ENCODE assay signal across 15 cellular contexts in the genomic region with DNA sequence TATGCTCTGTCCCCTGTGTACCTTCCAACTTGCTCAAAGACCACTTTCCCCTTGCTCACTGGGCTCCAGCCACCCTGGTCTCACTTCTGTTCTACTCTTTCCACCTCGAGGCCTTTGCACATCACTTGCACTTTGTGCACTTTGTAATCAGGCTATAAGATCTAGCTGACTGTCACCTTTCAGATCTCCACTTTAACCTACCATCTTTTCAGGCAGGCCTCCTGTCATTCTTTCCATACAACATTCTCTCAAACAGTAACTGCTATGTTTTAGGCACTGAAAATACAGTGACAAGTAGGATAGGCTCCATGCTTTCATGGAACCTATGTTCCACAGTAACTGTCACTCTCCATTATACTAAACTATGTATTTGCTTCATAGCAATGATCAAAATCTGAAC. TPM values are rescaled to one million over a fixed set of nuclear protein-coding genes. Genes with fewer than 3 reads are reported as not detected.
DNase-seq lines count a peak whose midpoint lies in the region; ATAC-seq lines count a peak whose summit lies in the region.
"Had no signal": no experiment of that assay in that cellular context is flagged by ENCODE, and none has a peak within 500 bp of the region (broad histone marks: within the 10 kb centered on the region; RNA-seq: fewer than 3 reads in every experiment).

No MANE protein-coding gene starts in this region.

- CTCF ChIA-PET in activated naive CD4-positive, alpha-beta T cell treated with anti-CD3 and anti-CD28 coated beads for 36 hours (lab: Charles Lee) = interaction anchor here (1.5 kb wide), 1 partner anchor 151 kb away, joined by 3 read pairs; no protein-coding TSS in a partner anchor

- H3K27ac ChIP-seq in subcutaneous abdominal adipose tissue (ENCODE audit: low read depth, low read length) = peak overlapping the region; percentile 3
- H3K27ac ChIP-seq: C4-2B, GM23248 had no signal

- no peak overlapping the region for H3K4me3 ChIP-seq in subcutaneous abdominal adipose tissue (ENCODE audit: low read depth in 1 of 5, low read length in 5 of 5)
- H3K4me3 ChIP-seq: GM12878, GM23248 had no signal

- peaks cover 13% of the 10 kb centered on the region for H3K36me3 Mint-ChIP-seq in activated CD4-positive, alpha-beta T cell treated with anti-CD3 and anti-CD28 coated beads, Interleukin-2, amount 10 ng/mL, durations not matched to agents 24 days and 14 days (ENCODE audit: low read depth)
- H3K36me3 Mint-ChIP-seq in activated naive CD4-positive, alpha-beta T cell treated with anti-CD3 and anti-CD28 coated beads, Interleukin-2, amount 50 U/mL, for 72 hours = no peaks in the 10 kb centered on the region
- peaks cover 15% of the 10 kb centered on the region for H3K36me3 Mint-ChIP-seq in activated naive CD4-positive, alpha-beta T cell treated with anti-CD3 and anti-CD28 coated beads for 36 hours (ENCODE audit: low read depth)
- H3K36me3 Mint-ChIP-seq in T-helper 2 cell treated with Interferon-gamma antibody and Interleukin-4, amounts not matched to agents 5 μg/mL and 100 μg/mL, for 36 hours (ENCODE audit: low read depth) = peaks cover 1% of the 10 kb centered on the region
- H3K36me3 Mint-ChIP-seq: CD4-positive, alpha-beta memory T cell had no signal

- no peaks in the 10 kb centered on the region for H3K27me3 Mint-ChIP-seq in activated CD4-positive, alpha-beta T cell treated with anti-CD3 and anti-CD28 coated beads, Interleukin-2, amount 10 ng/mL, durations not matched to agents 24 days and 14 days
- no peaks in the 10 kb centered on the region for H3K27me3 Mint-ChIP-seq in activated naive CD4-positive, alpha-beta T cell treated with anti-CD3 and anti-CD28 coated beads for 36 hours (ENCODE audit: low read depth)
- H3K27me3 Mint-ChIP-seq in T-helper 2 cell treated with Interferon-gamma antibody and Interleukin-4, amounts not matched to agents 5 μg/mL and 100 μg/mL, for 36 hours (ENCODE audit: low read depth) = no peaks in the 10 kb centered on the region
- H3K27me3 Mint-ChIP-seq: CD4-positive, alpha-beta memory T cell had no signal

- H3K27me3 ChIP-seq in subcutaneous abdominal adipose tissue (ENCODE audit: control insufficient read depth in 5 of 5, insufficient read depth in 4 of 5, low read length in 5 of 5) = no peaks in the 10 kb centered on the region

- peak; percentile 59 to 60 for ATAC-seq in activated naive CD4-positive, alpha-beta T cell treated with anti-CD3 and anti-CD28 coated beads, Interleukin-2, amount 50 U/mL, for 72 hours
- ATAC-seq: GM12878, HCT116 had no signal

- DNase-seq in activated CD4-positive, alpha-beta T cell treated with anti-CD3 and anti-CD28 coated beads, Interleukin-2, amount 10 ng/mL, durations not matched to agents 24 days and 14 days = peak; percentile 62
- no peak for DNase-seq in activated CD4-positive, alpha-beta T cell treated with anti-CD3 and anti-CD28 coated beads for 1 hour
- no peak for DNase-seq in activated naive CD4-positive, alpha-beta T cell treated with anti-CD3 and anti-CD28 coated beads, Interleukin-2, amount 50 U/mL, for 72 hours (ENCODE audit: low spot score in 2 of 2)
- no peak for DNase-seq in activated naive CD4-positive, alpha-beta T cell treated with anti-CD3 and anti-CD28 coated beads for 36 hours
- DNase-seq in T-helper 2 cell treated with Interferon-gamma antibody and Interleukin-4, amounts not matched to agents 5 μg/mL and 100 μg/mL, for 36 hours (ENCODE audit: low spot score) = peak; percentile 52
- no peak for DNase-seq in cardiac septum (ENCODE audit: low spot score)
- DNase-seq: BE2C; CD4-positive, alpha-beta memory T cell; DMS79; GM23248 had no signal

- peaks cover 3 to 39% (median 21%) of the 10 kb centered on the region in 5 donors for H3K4me1 ChIP-seq in subcutaneous abdominal adipose tissue (ENCODE audit: control insufficient read depth in 5 of 5, insufficient read depth in 5 of 5, low read length in 5 of 5)
- H3K4me1 ChIP-seq: BE2C had no signal

- peaks cover 28% of the 10 kb centered on the region for H3K4me1 Mint-ChIP-seq in activated CD4-positive, alpha-beta T cell treated with anti-CD3 and anti-CD28 coated beads, Interleukin-2, amount 10 ng/mL, durations not matched to agents 24 days and 14 days
- H3K4me1 Mint-ChIP-seq in activated naive CD4-positive, alpha-beta T cell treated with anti-CD3 and anti-CD28 coated beads for 36 hours (ENCODE audit: low read depth) = peaks cover 31% of the 10 kb centered on the region
- H3K4me1 Mint-ChIP-seq in T-helper 2 cell treated with Interferon-gamma antibody and Interleukin-4, amounts not matched to agents 5 μg/mL and 100 μg/mL, for 36 hours (ENCODE audit: low read depth) = peaks cover 36% of the 10 kb centered on the region

- no peaks in the 10 kb centered on the region for H3K9me3 ChIP-seq in subcutaneous abdominal adipose tissue (ENCODE audit: control insufficient read depth in 5 of 5, low read length in 5 of 5)
- H3K9me3 ChIP-seq: BE2C had no signal

- intact Hi-C loops in activated CD4-positive, alpha-beta T cell treated with anti-CD3 and anti-CD28 coated beads, Interleukin-2, amount 10 ng/mL, durations not matched to agents 24 days and 14 days (cut with micrococcal nuclease) = loop anchor here (1.0 to 2.0 kb wide), 4 partner anchors 31 to 140 kb away; no protein-coding TSS in a partner anchor
- intact Hi-C loops in activated naive CD4-positive, alpha-beta T cell treated with anti-CD3 and anti-CD28 coated beads for 36 hours (cut with micrococcal nuclease) = loop anchor here (1.0 to 5.0 kb wide), 3 partner anchors 39 to 88 kb away; no protein-coding TSS in a partner anchor
- intact Hi-C loops in cardiac septum (cut with DNase I) = no loop called here

- H3K9me3 Mint-ChIP-seq in activated CD4-positive, alpha-beta T cell treated with anti-CD3 and anti-CD28 coated beads, Interleukin-2, amount 10 ng/mL, durations not matched to agents 24 days and 14 days = no peaks in the 10 kb centered on the region
- H3K9me3 Mint-ChIP-seq in activated naive CD4-positive, alpha-beta T cell treated with anti-CD3 and anti-CD28 coated beads, Interleukin-2, amount 50 U/mL, for 72 hours = no peaks in the 10 kb centered on the region
- H3K9me3 Mint-ChIP-seq in activated naive CD4-positive, alpha-beta T cell treated with anti-CD3 and anti-CD28 coated beads for 36 hours = no peaks in the 10 kb centered on the region
- H3K9me3 Mint-ChIP-seq in T-helper 2 cell treated with Interferon-gamma antibody and Interleukin-4, amounts not matched to agents 5 μg/mL and 100 μg/mL, for 36 hours = no peaks in the 10 kb centered on the region
- H3K9me3 Mint-ChIP-seq: CD4-positive, alpha-beta memory T cell had no signal

- no peak overlapping the region for H3K4me3 Mint-ChIP-seq in activated CD4-positive, alpha-beta T cell treated with anti-CD3 and anti-CD28 coated beads, Interleukin-2, amount 10 ng/mL, durations not matched to agents 24 days and 14 days
- no peak overlapping the region for H3K4me3 Mint-ChIP-seq in activated naive CD4-positive, alpha-beta T cell treated with anti-CD3 and anti-CD28 coated beads for 36 hours
- H3K4me3 Mint-ChIP-seq in T-helper 2 cell treated with Interferon-gamma antibody and Interleukin-4, amounts not matched to agents 5 μg/mL and 100 μg/mL, for 36 hours = no peak overlapping the region
- H3K4me3 Mint-ChIP-seq: CD4-positive, alpha-beta memory T cell had no signal

- H3K27ac Mint-ChIP-seq in activated CD4-positive, alpha-beta T cell treated with anti-CD3 and anti-CD28 coated beads, Interleukin-2, amount 10 ng/mL, durations not matched to agents 24 days and 14 days = no peak overlapping the region
- no peak overlapping the region for H3K27ac Mint-ChIP-seq in activated naive CD4-positive, alpha-beta T cell treated with anti-CD3 and anti-CD28 coated beads, Interleukin-2, amount 50 U/mL, for 72 hours
- H3K27ac Mint-ChIP-seq in activated naive CD4-positive, alpha-beta T cell treated with anti-CD3 and anti-CD28 coated beads for 36 hours = no peak overlapping the region
- no peak overlapping the region for H3K27ac Mint-ChIP-seq in T-helper 2 cell treated with Interferon-gamma antibody and Interleukin-4, amounts not matched to agents 5 μg/mL and 100 μg/mL, for 36 hours
- H3K27ac Mint-ChIP-seq: CD4-positive, alpha-beta memory T cell had no signal

- peaks cover 0 to 6% (median 0%) of the 10 kb centered on the region in 5 donors for H3K36me3 ChIP-seq in subcutaneous abdominal adipose tissue (ENCODE audit: control insufficient read depth in 5 of 5, insufficient read depth in 5 of 5, low read length in 5 of 5)
- H3K36me3 ChIP-seq: BE2C had no signal

- no peak overlapping the region for H3K9ac ChIP-seq in subcutaneous abdominal adipose tissue (ENCODE audit: low read length in 5 of 5)
- H3K9ac ChIP-seq: GM23248 had no signal

RNA-seq across cellular contexts. Expression of a gene that starts 14.0 kb away (rescaled TPM):
- total RNA-seq in activated CD4-positive, alpha-beta T cell treated with anti-CD3 and anti-CD28 coated beads, Interleukin-2, amount 10 ng/mL, durations not matched to agents 24 days and 14 days = 63.5 and 76.5 TPM in 2 replicates
- 10 to 100 TPM; 10.4 to 55.9 TPM for total RNA-seq in activated naive CD4-positive, alpha-beta T cell treated with anti-CD3 and anti-CD28 coated beads, Interleukin-2, amount 50 U/mL, for 72 hours
- total RNA-seq in activated naive CD4-positive, alpha-beta T cell treated with anti-CD3 and anti-CD28 coated beads for 36 hours = 10 to 100 TPM; 50.5 to 55.1 TPM
- total RNA-seq in cardiac septum = 3.2 TPM
- total RNA-seq: G401 had no signal

Comparison
In these comparisons a context has a peak if more than half of its experiments do, and no peak if none do; other contexts are left out.
1. DNase-seq: peak in activated CD4-positive, alpha-beta T cell treated with anti-CD3 and anti-CD28 coated beads, Interleukin-2, amount 10 ng/mL, durations not matched to agents 24 days and 14 days (single experiment) and T-helper 2 cell treated with Interferon-gamma antibody and Interleukin-4, amounts not matched to agents 5 μg/mL and 100 μg/mL, for 36 hours (single experiment); none in activated CD4-positive, alpha-beta T cell treated with anti-CD3 and anti-CD28 coated beads for 1 hour (single experiment), activated naive CD4-positive, alpha-beta T cell treated with anti-CD3 and anti-CD28 coated beads, Interleukin-2, amount 50 U/mL, for 72 hours (0 of 2), activated naive CD4-positive, alpha-beta T cell treated with anti-CD3 and anti-CD28 coated beads for 36 hours (single experiment) and cardiac septum (single experiment).